ENCODE assay signal across 8 cellular contexts in genomic region chr11:46616551-46617450, GRCh38. TPM values are rescaled to one million over a fixed set of nuclear protein-coding genes. Genes with fewer than 3 reads are reported as not detected.
A peak's percentile ranks its signal among the peaks of the same experiment; 100 is the strongest.
DNase-seq lines count a peak whose midpoint lies in the region; ATAC-seq and TF ChIP-seq lines count a peak whose summit lies in the region.

TSS of gene HARBI1 (minus strand) at chr11:46617227. CDS start at chr11:46616237, 990 bp downstream.

- TF ChIP-seq CTCF in activated CD8-positive, alpha-beta T cell treated with anti-CD3 and anti-CD28 coated beads for 36 hours (IDR thresholded peaks at IDR 0.05): no peak
- TF ChIP-seq CTCF in lung (IDR thresholded peaks at IDR 0.05; ENCODE audit: control extremely low read depth, extremely low read depth): no peak

- WGBS in ectodermal cell, 2 experiments: 3% methylated on average over 43 to 44 of the region's 44 CpGs
- WGBS in lung, 2 donors: 1% methylated on average over 44 of the region's 44 CpGs

- intact Hi-C loops in activated CD8-positive, alpha-beta T cell treated with anti-CD3 and anti-CD28 coated beads for 36 hours (cut with micrococcal nuclease): no loop called here

- peak within 1 kb of the TSS; percentile 99 for H3K27ac Mint-ChIP-seq in activated CD8-positive, alpha-beta T cell treated with anti-CD3 and anti-CD28 coated beads for 36 hours

- H3K36me3 Mint-ChIP-seq in activated CD8-positive, alpha-beta T cell treated with anti-CD3 and anti-CD28 coated beads for 36 hours (ENCODE audit: low read depth): peaks cover 6% of the 10 kb centered on the region

- H3K27ac ChIP-seq in ectodermal cell (ENCODE audit: insufficient read depth, low read depth, low read length, poor library complexity, severe bottlenecking) (peak within 1 kb of the TSS; percentile 97), lung (ENCODE audit: low read depth in 1 of 2, low read length in 1 of 2) (peak within 1 kb of the TSS; percentile 87 to 98)

- no peaks in the 10 kb centered on the region for H3K9me3 ChIP-seq in ectodermal cell (ENCODE audit: control insufficient read depth, low read length)
- no peaks in the 10 kb centered on the region for H3K9me3 ChIP-seq in lung (ENCODE audit: control insufficient read depth in 2 of 2, insufficient read depth in 1 of 2, low read length in 1 of 2)

- H3K4me3 Mint-ChIP-seq in activated CD8-positive, alpha-beta T cell treated with anti-CD3 and anti-CD28 coated beads for 36 hours: peak within 1 kb of the TSS; percentile 87

- ATAC-seq in GM19395 (IDR thresholded peaks at IDR 0.05; ENCODE audit: unreplicated experiment) (peak; percentile 88), HG03558 (IDR thresholded peaks at IDR 0.05; ENCODE audit: extremely low read depth, unreplicated experiment) (peak; percentile 81), lung (ENCODE audit: insufficient read depth, low FRiP score) (peak; percentile 99)
- ATAC-seq in activated CD8-positive, alpha-beta T cell treated with anti-CD3 and anti-CD28 coated beads for 36 hours: peak; percentile 94

- no peaks in the 10 kb centered on the region for H3K27me3 ChIP-seq in ectodermal cell (ENCODE audit: control insufficient read depth, insufficient read depth, low read length, poor library complexity, severe bottlenecking)
- no peaks in the 10 kb centered on the region for H3K27me3 ChIP-seq in lung (ENCODE audit: control insufficient read depth, insufficient read depth)

- H3K27me3 Mint-ChIP-seq in activated CD8-positive, alpha-beta T cell treated with anti-CD3 and anti-CD28 coated beads for 36 hours: no peaks in the 10 kb centered on the region

- POLR2A ChIA-PET in activated CD8-positive, alpha-beta T cell treated with anti-CD3 and anti-CD28 coated beads for 36 hours (lab: Charles Lee): interaction anchor here (0.6 to 2.4 kb wide), 11 partner anchors 10 to 350 kb away, joined by 3 to 18 read pairs (median 5); partner anchors contain the start of genes AMBRA1, ARHGAP1 and ZNF408

- H3K36me3 ChIP-seq in ectodermal cell (ENCODE audit: control insufficient read depth, insufficient read depth, low read length) (no peaks in the 10 kb centered on the region), lung (ENCODE audit: control insufficient read depth in 2 of 2, insufficient read depth in 2 of 2, low read length in 2 of 2) (peaks cover 3 to 4% of the 10 kb centered on the region in 2 donors)

- peaks cover 37% of the 10 kb centered on the region for H3K4me1 Mint-ChIP-seq in activated CD8-positive, alpha-beta T cell treated with anti-CD3 and anti-CD28 coated beads for 36 hours (ENCODE audit: low read depth)

- peak; percentile 97 for DNase-seq in CD1c-positive myeloid dendritic cell (ENCODE audit: extremely low spot score)
- DNase-seq in NCI-H774 (lab: John Stamatoyannopoulos, UW): peak; percentile 88
- peak; percentile 95 for DNase-seq in activated CD8-positive, alpha-beta T cell treated with anti-CD3 and anti-CD28 coated beads for 36 hours
- DNase-seq in lung (ENCODE audit: low spot score): peak; percentile 91
- DNase-seq in stimulated activated CD4-positive, alpha-beta T cell treated with anti-CD3 and anti-CD28 coated beads, TNF-alpha, amount 100 ng/mL, for 24 hours (ENCODE audit: low read depth in 3 of 3): peak; percentile 84 to 91 (median 86)

- H3K4me1 ChIP-seq in ectodermal cell (ENCODE audit: control insufficient read depth, insufficient read depth, low read length) (peaks cover 8% of the 10 kb centered on the region), lung (ENCODE audit: control insufficient read depth in 2 of 2, insufficient read depth in 2 of 2, low read length in 2 of 2) (peaks cover 2 to 6% of the 10 kb centered on the region in 2 donors)

- H3K9me3 Mint-ChIP-seq in activated CD8-positive, alpha-beta T cell treated with anti-CD3 and anti-CD28 coated beads for 36 hours: no peaks in the 10 kb centered on the region

- H3K4me3 ChIP-seq in ectodermal cell (ENCODE audit: insufficient read depth, low read depth, low read length): peak within 1 kb of the TSS; percentile 99
- peak within 1 kb of the TSS; percentile 85 for H3K4me3 ChIP-seq in lung

- CTCF ChIA-PET in activated CD8-positive, alpha-beta T cell treated with anti-CD3 and anti-CD28 coated beads for 36 hours (lab: Charles Lee): interaction anchor here (0.6 to 3.8 kb wide), 22 partner anchors 9 to 378 kb away, joined by 3 to 16 read pairs (median 4); partner anchors contain the start of genes AMBRA1 and CHRM4

RNA-seq across cellular contexts. Expression of gene HARBI1, which starts in this region (rescaled TPM):
- total RNA-seq in activated CD8-positive, alpha-beta T cell treated with anti-CD3 and anti-CD28 coated beads for 36 hours: 1 to 10 TPM; 3.1 to 3.3 TPM
- polyA plus RNA-seq in ectodermal cell (2013, experiment 1 of 4): 7.4 TPM
- 8.0 TPM for polyA plus RNA-seq in ectodermal cell (2013, experiment 2 of 4)
- 6.8 TPM for polyA plus RNA-seq in ectodermal cell (2013, experiment 3 of 4)
- 6.5 TPM for polyA plus RNA-seq in ectodermal cell (2013, experiment 4 of 4)
- total RNA-seq in lung: 1 to 10 TPM; 2.6 to 5.2 TPM
- polyA plus RNA-seq in lung: 1 to 10 TPM; 1.4 to 4.5 TPM

Comparison
In these comparisons a context has a peak if more than half of its experiments do, and no peak if none do; other contexts are left out.
1. Peak in every context shown above with its lines: DNase-seq, ATAC-seq, H3K4me3 ChIP-seq and H3K27ac ChIP-seq.